ENCODE assay signal across 25 cellular contexts in the genomic region with DNA sequence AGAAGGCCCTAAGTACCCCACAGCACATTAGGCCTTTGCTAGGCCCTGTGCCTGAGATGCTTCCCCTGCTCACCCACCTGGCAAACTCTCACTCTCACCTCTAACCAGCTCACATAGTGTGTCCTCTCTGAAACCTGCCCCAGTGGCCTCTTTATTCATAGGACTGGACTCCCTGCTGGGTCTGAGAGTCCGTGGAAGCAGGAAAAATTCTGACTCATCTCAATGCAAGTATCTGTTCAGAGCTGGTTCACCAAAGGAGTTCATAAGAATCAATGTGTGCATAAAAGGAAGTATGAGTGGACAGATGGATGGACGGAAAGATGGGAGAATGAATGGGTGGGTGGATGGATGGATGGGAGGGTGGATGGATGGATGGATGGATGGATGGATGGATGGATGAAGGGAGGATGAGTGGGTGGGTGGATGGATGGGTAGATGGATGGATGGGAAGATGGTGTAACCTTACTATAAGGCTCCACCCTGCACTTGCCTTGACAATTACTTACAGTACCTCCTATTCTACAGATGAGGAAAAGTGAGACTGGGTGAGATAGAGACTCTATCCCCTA.
DNase-seq lines count a peak whose midpoint lies in the region; ATAC-seq and TF ChIP-seq lines count a peak whose summit lies in the region.
"Had no signal": no experiment of that assay in that cellular context is flagged by ENCODE, and none has a peak within 500 bp of the region (broad histone marks: within the 10 kb centered on the region; RNA-seq: fewer than 3 reads in every experiment).

No MANE protein-coding gene starts in this region.

- no peak overlapping the region for H3K4me3 ChIP-seq in astrocyte of the cerebellum (ENCODE audit: low read depth, low read length)
- H3K4me3 ChIP-seq: coronary artery, HAP-1, prostate gland, testis had no signal

- no peak overlapping the region for H3K27ac Mint-ChIP-seq in HFFc6
- H3K27ac Mint-ChIP-seq: CD8-positive, alpha-beta T cell; T-helper 2 cell treated with Interferon-gamma antibody and Interleukin-4, amounts not matched to agents 5 μg/mL and 100 μg/mL, for 36 hours had no signal

- H3K36me3 Mint-ChIP-seq in HFFc6 (ENCODE audit: low read depth) = no peaks in the 10 kb centered on the region
- H3K36me3 Mint-ChIP-seq: CD8-positive, alpha-beta T cell had no signal

- DNase-seq in A172 (ENCODE audit: low spot score) = peak; percentile 57
- peak; percentile 39 for DNase-seq in HFFc6
- peak; percentile 55 for DNase-seq in astrocyte of the cerebellum (ENCODE audit: low read depth)
- peak; percentile 16 for DNase-seq in kidney tubule cell (ENCODE audit: low spot score)
- no peak for DNase-seq in stimulated activated naive CD4-positive, alpha-beta T cell treated with Interleukin-2 at 50 U/mL for 16 hours (lab: John Stamatoyannopoulos, UW)
- DNase-seq in epidermal melanocyte (ENCODE audit: insufficient read length, low spot score) = no peak
- DNase-seq: activated CD4-positive, alpha-beta T cell treated with anti-CD3 and anti-CD28 coated beads for 48 hours; activated gamma-delta T cell treated with Interleukin-2 at 50 U/mL for 16 hours; activated T-cell treated with anti-CD3 and anti-CD28 coated beads, Interleukin-2, amount 50 U/mL, for 1 hour; CD8-positive, alpha-beta T cell; effector memory CD8-positive, alpha-beta T cell; foreskin melanocyte; mesendoderm; NCI-H1694; NCI-H2171; SHP77; stimulated activated CD4-positive, alpha-beta T cell treated with anti-CD3 and anti-CD28 coated beads, Interleukin-15, amount 100 ng/mL, for 24 hours; stimulated activated naive CD8-positive, alpha-beta T cell treated with anti-CD3 and anti-CD28 coated beads, Interleukin-15, Interleukin-2, amounts not matched to agents 100 U/mL and 50 U/mL, for 24 hours; testis had no signal

- peaks cover 6% of the 10 kb centered on the region for H3K27me3 Mint-ChIP-seq in HFFc6 (ENCODE audit: insufficient read depth)

- no peak overlapping the region for H3K4me3 Mint-ChIP-seq in HFFc6
- H3K4me3 Mint-ChIP-seq: CD8-positive, alpha-beta T cell; effector memory CD8-positive, alpha-beta T cell; T-helper 2 cell treated with Interferon-gamma antibody and Interleukin-4, amounts not matched to agents 5 μg/mL and 100 μg/mL, for 36 hours had no signal

- TF ChIP-seq CTCF in HFFc6 (IDR thresholded peaks at IDR 0.05) (no peak), astrocyte of the cerebellum (IDR thresholded peaks at IDR 0.05; ENCODE audit: low read depth, low read length, missing control alignments) (no peak)

- no peaks in the 10 kb centered on the region for H3K9me3 Mint-ChIP-seq in HFFc6
- H3K9me3 Mint-ChIP-seq: CD8-positive, alpha-beta T cell; effector memory CD8-positive, alpha-beta T cell; T-helper 2 cell treated with Interferon-gamma antibody and Interleukin-4, amounts not matched to agents 5 μg/mL and 100 μg/mL, for 36 hours had no signal

- H3K4me1 Mint-ChIP-seq in HFFc6 (ENCODE audit: low read depth) = peaks cover 50% of the 10 kb centered on the region

- ATAC-seq in HG02970 (IDR thresholded peaks at IDR 0.05; ENCODE audit: low FRiP score, unreplicated experiment) (no peak), GM21526 (IDR thresholded peaks at IDR 0.05; ENCODE audit: low FRiP score, unreplicated experiment) (no peak)
- ATAC-seq: CD8-positive, alpha-beta T cell; effector memory CD8-positive, alpha-beta T cell; stimulated activated naive CD8-positive, alpha-beta T cell treated with anti-CD3 and anti-CD28 coated beads, Interleukin-15, Interleukin-2, amounts not matched to agents 100 U/mL and 50 U/mL, for 24 hours had no signal

- in situ Hi-C loops in astrocyte of the cerebellum (cut with HindIII; ENCODE audit: low sequenced_read_pairs) = no loop called here

Comparison
In these comparisons a context has a peak if more than half of its experiments do, and no peak if none do; other contexts are left out.
1. DNase-seq: peak in A172 (single experiment), HFFc6 (single experiment), astrocyte of the cerebellum (single experiment) and kidney tubule cell (single experiment); none in stimulated activated naive CD4-positive, alpha-beta T cell treated with Interleukin-2 at 50 U/mL for 16 hours (single experiment) and epidermal melanocyte (single experiment).